In genomic region chr10:88759366-88760101, GRCh38 we compare ENCODE assay signal across 1 cellular context.
TF ChIP-seq lines count a peak whose summit lies in the region.

Gene LIPN, plus strand, starts transcription at chr10:88760020. Its CDS starts 1,386 bp downstream, at chr10:88761406.

TF ChIP-seq in GM12878, 131 proteins besides CTCF, POLR2A, EP300 and RAD21:
- TF ChIP-seq ATF3 (IDR thresholded peaks at IDR 0.05; ENCODE audit: borderline replicate concordance, extremely low read depth, low read depth, low read length) = no peak
- TF ChIP-seq GABPA (IDR thresholded peaks at IDR 0.05; ENCODE audit: low read depth) = peak; percentile 58
